ENCODE assay signal across 12 cellular contexts in genomic region chr1:38246955-38247952, GRCh38.
DNase-seq lines count a peak whose midpoint lies in the region; ATAC-seq, FAIRE-seq and TF ChIP-seq lines count a peak whose summit lies in the region.
"Had no signal": no experiment of that assay in that cellular context is flagged by ENCODE, and none has a peak within 500 bp of the region (broad histone marks: within the 10 kb centered on the region; RNA-seq: fewer than 3 reads in every experiment).

No MANE protein-coding gene starts in this region.

- no peak for TF ChIP-seq CTCF in astrocyte of the spinal cord (IDR thresholded peaks at IDR 0.05; ENCODE audit: low read depth, low read length)
- no peak for TF ChIP-seq CTCF in testis (IDR thresholded peaks at IDR 0.05)

- TF ChIP-seq POLR2A in testis (IDR thresholded peaks at IDR 0.05), result no peak

- H3K36me3 ChIP-seq in testis (ENCODE audit: low read depth, missing control alignments), result no peaks in the 10 kb centered on the region
- H3K36me3 ChIP-seq: heart left ventricle had no signal

- H3K4me1 ChIP-seq in testis, result no peaks in the 10 kb centered on the region

- no peaks in the 10 kb centered on the region for H3K9me3 ChIP-seq in testis
- H3K9me3 ChIP-seq: heart left ventricle had no signal

- H3K27ac ChIP-seq in testis, result no peak overlapping the region
- H3K27ac ChIP-seq: heart left ventricle had no signal

- ATAC-seq in left lobe of liver, result peak; percentile 85
- no peak for ATAC-seq in HG03175 (IDR thresholded peaks at IDR 0.05; ENCODE audit: unreplicated experiment)
- no peak for ATAC-seq in HG02763 (IDR thresholded peaks at IDR 0.05; ENCODE audit: unreplicated experiment)
- ATAC-seq in HG03159 (IDR thresholded peaks at IDR 0.05; ENCODE audit: unreplicated experiment), result no peak
- ATAC-seq: heart left ventricle had no signal

- DNase-seq in A172 (ENCODE audit: low spot score), result peak; percentile 33
- DNase-seq in HTR-8/SVneo (ENCODE audit: insufficient read length, low spot score), result peak; percentile 19
- peak; percentile 22 for DNase-seq in astrocyte of the spinal cord (ENCODE audit: low read depth, low spot score)
- peak; percentile 55 for DNase-seq in left lobe of liver (ENCODE audit: low spot score)
- DNase-seq in testis, result no peak
- DNase-seq: activated CD4-positive, alpha-beta T cell treated with anti-CD3 and anti-CD28 coated beads for 48 hours; activated gamma-delta T cell treated with Interleukin-2 at 50 U/mL for 16 hours; heart left ventricle; NCI-H524 treated with DMSO at 0.1 percent for 48 hours had no signal

- in situ Hi-C loops in astrocyte of the spinal cord (cut with HindIII; ENCODE audit: low sequenced_read_pairs), result no loop called here

- intact Hi-C loops in testis (cut with DNase I; ENCODE audit: low total_unique reads), result no loop called here

- 77 to 79% methylated on average over 21 to 24 of the region's 24 CpGs for WGBS in testis, 2 donors

- no peaks in the 10 kb centered on the region for H3K27me3 ChIP-seq in testis

- H3K4me3 ChIP-seq in astrocyte of the spinal cord (ENCODE audit: low read depth, low read length) (no peak overlapping the region), testis (no peak overlapping the region)
- H3K4me3 ChIP-seq: heart left ventricle had no signal

- no peak for FAIRE-seq in HTR-8/SVneo (lab: Jason Lieb, UNC)
